8 cellular contexts compared by ENCODE assay signal in genomic region chr19:45767881-45768643, GRCh38. TPM values are rescaled to one million over a fixed set of nuclear protein-coding genes. Genes with fewer than 3 reads are reported as not detected.
A peak's percentile ranks its signal among the peaks of the same experiment; 100 is the strongest.
DNase-seq lines count a peak whose midpoint lies in the region; ATAC-seq, FAIRE-seq and TF ChIP-seq lines count a peak whose summit lies in the region.

No MANE protein-coding gene starts in this region.

- H3K4me3 Mint-ChIP-seq in activated naive CD4-positive, alpha-beta T cell treated with anti-CD3 and anti-CD28 coated beads, Interleukin-2, amount 10 ng/mL, durations not matched to agents 7 days and 5 days: peak overlapping the region; percentile 60

- no peaks in the 10 kb centered on the region for H3K9me3 Mint-ChIP-seq in activated naive CD4-positive, alpha-beta T cell treated with anti-CD3 and anti-CD28 coated beads, Interleukin-2, amount 10 ng/mL, durations not matched to agents 7 days and 5 days

- H3K27me3 ChIP-seq in NT2/D1 (ENCODE audit: insufficient read depth, insufficient read length): no peaks in the 10 kb centered on the region
- H3K27me3 ChIP-seq in breast epithelium: no peaks in the 10 kb centered on the region

- H3K4me1 ChIP-seq in NT2/D1 (ENCODE audit: insufficient read depth, insufficient read length) (peaks cover 22% of the 10 kb centered on the region), breast epithelium (peaks cover 6 to 14% of the 10 kb centered on the region in 2 donors), kidney (ENCODE audit: control insufficient read depth in 1 of 2, insufficient read depth in 1 of 2, low read depth in 1 of 2, low read length in 2 of 2) (peaks cover 9 to 21% of the 10 kb centered on the region in 2 donors)

- peak overlapping the region; percentile 90 to 98 for H3K27ac ChIP-seq in breast epithelium
- H3K27ac ChIP-seq in kidney (ENCODE audit: low read depth in 2 of 2, low read length in 2 of 2): peak overlapping the region; percentile 97 to 99

- H3K36me3 ChIP-seq in NT2/D1 (ENCODE audit: insufficient read depth, insufficient read length, low read length) (peaks cover 25% of the 10 kb centered on the region), breast epithelium (no peaks in the 10 kb centered on the region), kidney (ENCODE audit: control insufficient read depth in 1 of 2, insufficient read depth in 2 of 2, low read length in 2 of 2) (no peaks in the 10 kb centered on the region)

- H3K27ac Mint-ChIP-seq in activated naive CD4-positive, alpha-beta T cell treated with anti-CD3 and anti-CD28 coated beads, Interleukin-2, amount 10 ng/mL, durations not matched to agents 7 days and 5 days: no peak overlapping the region

- no peak for FAIRE-seq in kidney (lab: Jason Lieb, UNC)

- TF ChIP-seq CTCF in breast epithelium (IDR thresholded peaks at IDR 0.05): no peak
- no peak for TF ChIP-seq CTCF in kidney (IDR thresholded peaks at IDR 0.05; ENCODE audit: borderline replicate concordance, extremely low read depth, insufficient read depth)

- H3K9me3 ChIP-seq in NT2/D1 (ENCODE audit: insufficient read depth, low read length): no peaks in the 10 kb centered on the region
- H3K9me3 ChIP-seq in breast epithelium: no peaks in the 10 kb centered on the region
- H3K9me3 ChIP-seq in kidney (ENCODE audit: control insufficient read depth in 1 of 2, low read length in 2 of 2): no peaks in the 10 kb centered on the region

- H3K9ac ChIP-seq in NT2/D1 (ENCODE audit: insufficient read length, low read depth) (peak overlapping the region; percentile 94), kidney (ENCODE audit: low read length in 2 of 2) (peak overlapping the region; percentile 80 to 86)

- intact Hi-C loops in breast epithelium (cut with DNase I; ENCODE audit: low total_unique reads) (no loop called here), kidney (cut with DNase I) (no loop called here)

- H3K27me3 Mint-ChIP-seq in activated naive CD4-positive, alpha-beta T cell treated with anti-CD3 and anti-CD28 coated beads, Interleukin-2, amount 10 ng/mL, durations not matched to agents 7 days and 5 days: peaks cover 93% of the 10 kb centered on the region

- peaks cover 23% of the 10 kb centered on the region for H3K4me1 Mint-ChIP-seq in activated naive CD4-positive, alpha-beta T cell treated with anti-CD3 and anti-CD28 coated beads, Interleukin-2, amount 10 ng/mL, durations not matched to agents 7 days and 5 days

- no peak for ATAC-seq in HG03354 (IDR thresholded peaks at IDR 0.05; ENCODE audit: poor library complexity, severe bottlenecking, unreplicated experiment)

- H3K4me3 ChIP-seq in NT2/D1 (ENCODE audit: insufficient read length, low read depth): peak overlapping the region; percentile 80
- peak overlapping the region; percentile 78 to 94 (median 83) for H3K4me3 ChIP-seq in breast epithelium
- H3K4me3 ChIP-seq in kidney (ENCODE audit: low read length in 2 of 2): peak overlapping the region; percentile 75 to 77

- no peak for TF ChIP-seq POLR2A in breast epithelium (IDR thresholded peaks at IDR 0.05)

- H3K36me3 Mint-ChIP-seq in activated naive CD4-positive, alpha-beta T cell treated with anti-CD3 and anti-CD28 coated beads, Interleukin-2, amount 10 ng/mL, durations not matched to agents 7 days and 5 days: no peaks in the 10 kb centered on the region

- peak; percentile 52 for DNase-seq in activated naive CD4-positive, alpha-beta T cell treated with anti-CD3 and anti-CD28 coated beads, Interleukin-2, amount 10 ng/mL, durations not matched to agents 7 days and 5 days
- no peak for DNase-seq in activated naive CD4-positive, alpha-beta T cell (lab: John Stamatoyannopoulos, UW)
- DNase-seq in NT2/D1 (ENCODE audit: low read depth, low spot score) (no peak), breast epithelium (ENCODE audit: low spot score in 2 of 2) (peak; percentile 72 to 74), kidney (peak; percentile 93), pons (ENCODE audit: low spot score) (no peak)
- peak; percentile 45 for DNase-seq in stimulated activated CD8-positive, alpha-beta memory T cell treated with anti-CD3 and anti-CD28 coated beads, Interleukin-4, amount 100 ng/mL, for 48 hours

- CTCF ChIA-PET in activated naive CD4-positive, alpha-beta T cell treated with anti-CD3 and anti-CD28 coated beads, Interleukin-2, amount 10 ng/mL, durations not matched to agents 7 days and 5 days (lab: Charles Lee): interaction anchor here (1.0 to 4.8 kb wide), 10 partner anchors 11 to 243 kb away, joined by 3 to 92 read pairs (median 6); partner anchors contain the start of genes IRF2BP1 and MYPOP

RNA-seq across cellular contexts. Expression of gene SIX5, which starts 1.0 kb away (rescaled TPM):
- total RNA-seq in breast epithelium (10 to 100 TPM in 2 of 3 donors, 1 to 10 TPM in 1; 8.6 to 11.8 (median 11.8) TPM), kidney (19.4 TPM)
- polyA plus RNA-seq in kidney (ENCODE audit: insufficient read depth, low read depth, low replicate concordance): 15.2 TPM

RNA-seq across cellular contexts. Expression of gene DMPK, which starts 14.2 kb away (rescaled TPM):
- total RNA-seq in breast epithelium (10 to 100 TPM; 16.0 to 25.6 (median 24.5) TPM), kidney (63.0 TPM)
- polyA plus RNA-seq in kidney (ENCODE audit: insufficient read depth, low read depth, low replicate concordance): 31.3 TPM

RNA-seq across cellular contexts. Expression of gene DMWD, which starts 24.6 kb away (rescaled TPM):
- total RNA-seq in breast epithelium: 10 to 100 TPM; 24.2 to 31.1 (median 29.3) TPM
- 60.9 TPM for total RNA-seq in kidney
- polyA plus RNA-seq in kidney (ENCODE audit: insufficient read depth, low read depth, low replicate concordance): 22.2 TPM

RNA-seq across cellular contexts. Expression of gene MEIOSIN, which starts 34.8 kb away (rescaled TPM):
- not detected for total RNA-seq in breast epithelium
- not detected for total RNA-seq in kidney
- not detected for polyA plus RNA-seq in kidney (ENCODE audit: insufficient read depth, low read depth, low replicate concordance)

RNA-seq across cellular contexts. Expression of gene FBXO46, which starts 37.4 kb away (rescaled TPM):
- total RNA-seq in breast epithelium (10 to 100 TPM in 2 of 3 donors, 1 to 10 TPM in 1; 8.0 to 15.1 (median 13.8) TPM), kidney (16.6 TPM)
- polyA plus RNA-seq in kidney (ENCODE audit: insufficient read depth, low read depth, low replicate concordance): 6.5 TPM

Comparison
In these comparisons a context has a peak if more than half of its experiments do, and no peak if none do; other contexts are left out.
1. DNase-seq: peak in activated naive CD4-positive, alpha-beta T cell treated with anti-CD3 and anti-CD28 coated beads, Interleukin-2, amount 10 ng/mL, durations not matched to agents 7 days and 5 days (single experiment), breast epithelium (2 of 2), kidney (single experiment) and stimulated activated CD8-positive, alpha-beta memory T cell treated with anti-CD3 and anti-CD28 coated beads, Interleukin-4, amount 100 ng/mL, for 48 hours (single experiment); none in activated naive CD4-positive, alpha-beta T cell (0 of 4), NT2/D1 (single experiment) and pons (single experiment).
2. Peak in every context shown above with its lines, with median percentiles within 50 percentile points of each other: H3K4me3 ChIP-seq.